ENCODE assay signal across 8 cellular contexts in genomic region chr13:110714798-110715394, GRCh38. TPM values are rescaled to one million over a fixed set of nuclear protein-coding genes. Genes with fewer than 3 reads are reported as not detected.
DNase-seq lines count a peak whose midpoint lies in the region; TF ChIP-seq lines count a peak whose summit lies in the region.

No MANE protein-coding gene starts in this region.

- H3K9me3 ChIP-seq in AG04450 (ENCODE audit: control insufficient read depth, insufficient read depth, low read length), result peaks cover 12% of the 10 kb centered on the region; the same call in 1 of the 2 replicates
- H3K9me3 ChIP-seq in HAP-1, result no peaks in the 10 kb centered on the region

- H3K27me3 ChIP-seq in AG04450 (ENCODE audit: control insufficient read depth, insufficient read depth, low read length) (no peaks in the 10 kb centered on the region), HAP-1 (ENCODE audit: low read depth) (no peaks in the 10 kb centered on the region)

- H3K27ac ChIP-seq in AG04450 (ENCODE audit: low read depth, low read length), result peak overlapping the region; percentile 77
- H3K27ac ChIP-seq in skin epidermis, result peak overlapping the region; percentile 77 to 100 (median 98)

- DNase-seq in AG04450 (ENCODE audit: low read depth, low spot score), result no peak
- peak in 1 of 2 experiments; percentile 64 for DNase-seq in HAP-1 (ENCODE audit: low spot score in 2 of 2)
- peak; percentile 49 for DNase-seq in RPMI8226
- no peak for DNase-seq in astrocyte of the cerebellum (ENCODE audit: low read depth)
- no peak for DNase-seq in HT-29 (ENCODE audit: low spot score)
- no peak for DNase-seq in iPS-NIHi7 (ENCODE audit: extremely low spot score)

- peak overlapping the region; percentile 93 for H3K4me3 ChIP-seq in AG04450 (ENCODE audit: low read depth, low read length)
- peak overlapping the region; percentile 78 for H3K4me3 ChIP-seq in HAP-1
- H3K4me3 ChIP-seq in astrocyte of the cerebellum (ENCODE audit: low read depth, low read length), result peak overlapping the region; percentile 93
- peak overlapping the region; percentile 84 for H3K4me3 ChIP-seq in iPS-11a (ENCODE audit: low read depth, low read length)
- peak overlapping the region; percentile 76 to 99 (median 93) for H3K4me3 ChIP-seq in skin epidermis

- no peak for TF ChIP-seq CTCF in AG04450 (IDR thresholded peaks at IDR 0.05; ENCODE audit: low read depth, low read length)
- no peak for TF ChIP-seq CTCF in astrocyte of the cerebellum (IDR thresholded peaks at IDR 0.05; ENCODE audit: low read depth, low read length, missing control alignments)

- CTCF ChIA-PET in AG04450 (lab: Charles Lee), result no interaction called here

- in situ Hi-C loops in HAP-1 (cut with MboI; ENCODE audit: low sequenced_read_pairs), result loop anchor here (5.0 kb wide), 1 partner anchor 197 kb away; no protein-coding TSS in a partner anchor
- in situ Hi-C loops in astrocyte of the cerebellum (cut with HindIII; ENCODE audit: low sequenced_read_pairs), result no loop called here

- POLR2A ChIA-PET in AG04450 (lab: Yijun Ruan, JAX), result interaction anchor here (0.6 to 1.9 kb wide), 43 partner anchors 9 to 1730 kb away, joined by 3 to 19 read pairs (median 4); partner anchors contain the start of genes ANKRD10, CARS2 and NAXD

- H3K4me1 ChIP-seq in HAP-1, result peaks cover 6% of the 10 kb centered on the region

- H3K36me3 ChIP-seq in HAP-1 (replicated peaks), result peaks cover 6% of the 10 kb centered on the region

RNA-seq across cellular contexts. Expression of gene ING1, which starts 1.4 kb away (rescaled TPM):
- 8.7 TPM in 2 replicates for polyA plus RNA-seq in AG04450 (2011; rRNA removed)
- polyA minus RNA-seq in AG04450 (2011; rRNA and poly(A)+ RNA removed), result 7.9 and 8.0 TPM in 2 replicates
- 59.4 and 61.3 TPM in 2 replicates for total RNA-seq in HT-29 (2014; rRNA removed; shearing (Covaris generic))

RNA-seq across cellular contexts. Expression of gene CARS2, which starts 9.0 kb away (rescaled TPM):
- 49.7 and 51.5 TPM in 2 replicates for polyA plus RNA-seq in AG04450 (2011; rRNA removed)
- polyA minus RNA-seq in AG04450 (2011; rRNA and poly(A)+ RNA removed), result 34.9 and 36.5 TPM in 2 replicates
- 88.3 and 107 TPM in 2 replicates for total RNA-seq in HT-29 (2014; rRNA removed; shearing (Covaris generic))
